Comparison of ENCODE assay signal across 9 cellular contexts in the genomic region with DNA sequence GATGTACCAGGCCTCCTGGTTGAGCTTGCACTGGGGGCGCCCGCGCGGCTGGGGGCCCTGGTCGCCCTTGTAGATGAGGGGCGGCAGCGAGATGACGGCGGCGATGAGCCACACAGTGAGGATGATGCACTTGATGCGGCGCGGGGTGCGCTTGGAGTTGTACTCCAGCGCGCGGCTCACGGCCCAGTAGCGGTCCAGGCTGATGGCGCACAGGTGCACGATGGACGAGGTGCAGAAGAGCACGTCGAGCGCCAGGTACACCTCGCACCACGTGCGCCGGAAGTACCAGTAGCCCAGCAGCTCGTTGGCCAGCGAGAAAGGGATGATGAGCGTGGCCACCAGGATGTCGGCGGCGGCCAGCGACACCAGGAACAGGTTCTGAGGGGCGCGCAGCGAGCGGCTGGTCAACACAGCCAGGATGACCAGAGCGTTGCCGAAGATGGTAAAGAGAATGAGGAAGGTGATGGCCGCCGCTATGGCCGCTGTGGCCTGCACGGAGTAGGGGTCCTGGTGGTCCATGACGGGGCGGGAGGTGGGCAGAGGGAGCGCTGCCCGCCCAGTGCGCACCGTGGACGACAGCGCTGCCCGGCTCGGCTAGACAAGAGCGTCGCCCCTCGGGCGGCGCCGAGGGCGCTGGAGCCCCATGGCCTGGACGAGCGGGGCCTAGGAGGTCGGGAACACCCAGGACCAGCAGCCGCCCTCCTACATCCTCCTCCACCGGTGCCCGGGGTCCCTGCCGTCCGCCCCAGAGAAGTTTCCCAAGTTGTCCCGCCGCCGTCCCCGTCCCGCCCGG. TPM values are rescaled to one million over a fixed set of nuclear protein-coding genes. Genes with fewer than 3 reads are reported as not detected.
A peak's percentile ranks its signal among the peaks of the same experiment; 100 is the strongest.
DNase-seq lines count a peak whose midpoint lies in the region; ATAC-seq and TF ChIP-seq lines count a peak whose summit lies in the region.
"Had no signal": no experiment of that assay in that cellular context is flagged by ENCODE, and none has a peak within 500 bp of the region (broad histone marks: within the 10 kb centered on the region; RNA-seq: fewer than 3 reads in every experiment).

No MANE protein-coding gene starts in this region.

- H2AFZ ChIP-seq in PC-3 (ENCODE audit: low read length): 0 out of 2 replicates have a peak overlapping the region, but pooled peaks have one; percentile 81

- H3K27me3 Mint-ChIP-seq in CD4-positive, alpha-beta memory T cell: peaks cover 18 to 21% of the 10 kb centered on the region in 2 donors
- peaks cover 31% of the 10 kb centered on the region for H3K27me3 Mint-ChIP-seq in osteocyte (ENCODE audit: unreplicated experiment)

- no peaks in the 10 kb centered on the region for H3K9me2 ChIP-seq in PC-3 (replicated peaks; ENCODE audit: low read length)

- TF ChIP-seq CTCF in PC-3 (conservative IDR thresholded peaks at IDR 0.05; ENCODE audit: low read depth, low read length) (no peak), osteocyte (IDR thresholded peaks at IDR 0.05) (no peak)

- peak overlapping the region in 1 of 2 donors; percentile 55 for H3K4me3 ChIP-seq in CD4-positive, alpha-beta memory T cell (ENCODE audit: low read length in 2 of 2)
- H3K4me3 ChIP-seq in PC-3 (ENCODE audit: low read length) (peak overlapping the region; percentile 64; the same call in 1 of the 2 replicates), esophagus (ENCODE audit: low read depth in 1 of 2, low read length in 2 of 2) (peak overlapping the region; percentile 58 to 66)

- POLR2A ChIA-PET in CD4-positive, alpha-beta memory T cell (lab: Charles Lee; ENCODE audit: partially characterized antibody): interaction anchor here (0.8 to 2.2 kb wide), 2 partner anchors 24 to 124 kb away, joined by 3 to 14 read pairs; partner anchors contain the start of gene ANKRD36C
- POLR2A ChIA-PET in PC-3 (lab: Charles Lee; ENCODE audit: unreplicated experiment): no interaction called here

- DNase-seq in CD4-positive, alpha-beta memory T cell: peak in 1 of 5 donors; percentile 37
- DNase-seq in PC-3 (no peak), osteocyte (ENCODE audit: extremely low spot score, unreplicated experiment) (no peak), DMS153 (lab: John Stamatoyannopoulos, UW) (no peak), H4 (ENCODE audit: low spot score) (no peak)

- H3F3A ChIP-seq in PC-3 (ENCODE audit: low read length, unreplicated experiment): no peaks in the 10 kb centered on the region

- H3K4me1 Mint-ChIP-seq in CD4-positive, alpha-beta memory T cell: peaks cover 3 to 32% (median 13%) of the 10 kb centered on the region in 4 donors
- H3K4me1 Mint-ChIP-seq in osteocyte (ENCODE audit: unreplicated experiment): peaks cover 6% of the 10 kb centered on the region

- no peaks in the 10 kb centered on the region for H3K79me2 ChIP-seq in PC-3 (ENCODE audit: low read length)

- peaks cover 6% of the 10 kb centered on the region for H3K4me1 ChIP-seq in CD4-positive, alpha-beta memory T cell (ENCODE audit: insufficient read depth, low read length)
- H3K4me1 ChIP-seq in PC-3 (ENCODE audit: insufficient read depth, low read length): peaks cover 7% of the 10 kb centered on the region
- H3K4me1 ChIP-seq in esophagus (ENCODE audit: control insufficient read depth in 2 of 2, insufficient read depth in 2 of 2, low read length in 1 of 2): peaks cover 3 to 8% of the 10 kb centered on the region in 2 donors

- peak overlapping the region; percentile 58 to 84 (median 76) for H3K4me3 Mint-ChIP-seq in CD4-positive, alpha-beta memory T cell
- peak overlapping the region; percentile 59 for H3K4me3 Mint-ChIP-seq in osteocyte (ENCODE audit: unreplicated experiment)

- ATAC-seq in PC-3 (no peak), GM18502 (IDR thresholded peaks at IDR 0.05; ENCODE audit: poor library complexity, unreplicated experiment) (no peak), GM21423 (IDR thresholded peaks at IDR 0.05; ENCODE audit: unreplicated experiment) (no peak)

- no peak overlapping the region for H3K9ac ChIP-seq in PC-3 (ENCODE audit: low read length)

- H3K27ac ChIP-seq in CD4-positive, alpha-beta memory T cell (ENCODE audit: low read depth, low read length): no peak overlapping the region
- H3K27ac ChIP-seq in PC-3 (ENCODE audit: low read length) (no peak overlapping the region), esophagus (ENCODE audit: low read depth in 2 of 2, low read length in 1 of 2) (no peak overlapping the region)

- WGBS in esophagus, 2 donors: 51 to 52% methylated on average over 68 to 77 of the region's 77 CpGs

- intact Hi-C loops in CD4-positive, alpha-beta memory T cell (cut with micrococcal nuclease): loop anchor here (2.0 to 10.0 kb wide), 2 partner anchors 91 to 123 kb away; no protein-coding TSS in a partner anchor
- intact Hi-C loops in PC-3 (cut with micrococcal nuclease): no loop called here

- peak overlapping the region; percentile 94 for H3K4me2 ChIP-seq in PC-3 (ENCODE audit: low read length)

- no peaks in the 10 kb centered on the region for H4K20me1 ChIP-seq in PC-3 (ENCODE audit: low read length)

- H3K36me3 ChIP-seq in CD4-positive, alpha-beta memory T cell (ENCODE audit: insufficient read depth, low read length): no peaks in the 10 kb centered on the region
- H3K36me3 ChIP-seq in PC-3 (ENCODE audit: low read depth, low read length) (no peaks in the 10 kb centered on the region), esophagus (ENCODE audit: control insufficient read depth in 2 of 2, insufficient read depth in 2 of 2, low read length in 1 of 2) (no peaks in the 10 kb centered on the region)

- CTCF ChIA-PET in CD4-positive, alpha-beta memory T cell (lab: Charles Lee; ENCODE audit: partially characterized antibody): interaction anchor here (0.6 to 3.4 kb wide), 5 partner anchors 15 to 323 kb away, joined by 3 to 36 read pairs (median 6); partner anchors contain the start of gene ANKRD36C
- CTCF ChIA-PET in PC-3 (lab: Charles Lee): interaction anchor here (1.0 to 1.3 kb wide), 2 partner anchors 93 to 123 kb away, joined by 7 read pairs; no protein-coding TSS in a partner anchor

- no peaks in the 10 kb centered on the region for H3K9me3 Mint-ChIP-seq in CD4-positive, alpha-beta memory T cell
- no peaks in the 10 kb centered on the region for H3K9me3 Mint-ChIP-seq in osteocyte (ENCODE audit: unreplicated experiment)

- no peaks in the 10 kb centered on the region for H3K27me3 ChIP-seq in CD4-positive, alpha-beta memory T cell (ENCODE audit: insufficient read depth, low read length)
- H3K27me3 ChIP-seq in PC-3 (ENCODE audit: low read length): peaks cover 7% of the 10 kb centered on the region; the same call in 1 of the 2 replicates
- no peaks in the 10 kb centered on the region for H3K27me3 ChIP-seq in esophagus (ENCODE audit: control insufficient read depth in 1 of 2, insufficient read depth in 2 of 2, low read length in 2 of 2)

- no peaks in the 10 kb centered on the region for H3K36me3 Mint-ChIP-seq in CD4-positive, alpha-beta memory T cell
- no peaks in the 10 kb centered on the region for H3K36me3 Mint-ChIP-seq in osteocyte (ENCODE audit: unreplicated experiment)

- BruUV-seq in PC-3 (replicated peaks; lab: Mats Ljungman, UMichigan): no TSS peak

- H3K27ac Mint-ChIP-seq in CD4-positive, alpha-beta memory T cell: peak overlapping the region in 4 of 7 donors; percentile 67 to 84 (median 82)
- H3K27ac Mint-ChIP-seq in osteocyte (ENCODE audit: unreplicated experiment): no peak overlapping the region

- H3K9me3 ChIP-seq in CD4-positive, alpha-beta memory T cell (ENCODE audit: control insufficient read depth in 1 of 2, low read length in 2 of 2): no peaks in the 10 kb centered on the region
- H3K9me3 ChIP-seq in PC-3 (ENCODE audit: low read length) (no peaks in the 10 kb centered on the region), esophagus (ENCODE audit: control insufficient read depth in 2 of 2, insufficient read depth in 1 of 2, low read depth in 1 of 2, low read length in 1 of 2) (peaks cover 0 to 6% of the 10 kb centered on the region in 2 donors)

RNA-seq across cellular contexts. Expression of gene ADRA2B, which starts 0.5 kb away (rescaled TPM):
- not detected for total RNA-seq in CD4-positive, alpha-beta memory T cell
- not detected for polyA plus RNA-seq in CD4-positive, alpha-beta memory T cell
- total RNA-seq in PC-3 (2014; rRNA removed): 0.12 TPM in 1 of 2 replicates, not detected in the other
- polyA plus RNA-seq in esophagus: under 1 TPM; 0.27 to 0.98 TPM
- total RNA-seq in osteocyte: not detected in 2 replicates
- total RNA-seq in H4 (2014; rRNA removed; shearing (Covaris generic)): 0.10 TPM in 1 of 2 replicates, not detected in the other

RNA-seq across cellular contexts. Expression of gene ASTL, which starts 22.5 kb away (rescaled TPM):
- total RNA-seq in CD4-positive, alpha-beta memory T cell: 1 to 10 TPM in 1 of 2 experiments, not detected in 1; 1.3 TPM
- under 1 TPM in 1 of 2 donors, not detected in 1; 0.48 TPM for polyA plus RNA-seq in CD4-positive, alpha-beta memory T cell
- total RNA-seq in PC-3 (2014; rRNA removed) (not detected in 2 replicates), osteocyte (not detected in 2 replicates)
- under 1 TPM; 0.26 to 0.32 TPM for polyA plus RNA-seq in esophagus
- not detected in 2 replicates for total RNA-seq in H4 (2014; rRNA removed; shearing (Covaris generic))
- polyA plus RNA-seq: small intestine had no signal

RNA-seq across cellular contexts. Expression of gene DUSP2, which starts 29.4 kb away (rescaled TPM):
- total RNA-seq in CD4-positive, alpha-beta memory T cell: 10 to 100 TPM; 33.4 to 34.6 TPM
- 100 to 1,000 TPM in 1 of 2 donors, 10 to 100 TPM in 1; 48.2 to 303 TPM for polyA plus RNA-seq in CD4-positive, alpha-beta memory T cell
- total RNA-seq in PC-3 (2014; rRNA removed) (6.9 and 16.7 TPM in 2 replicates), osteocyte (0.68 and 0.78 TPM in 2 replicates)
- 1 to 10 TPM; 2.8 to 3.2 TPM for polyA plus RNA-seq in esophagus
- total RNA-seq in H4 (2014; rRNA removed; shearing (Covaris generic)): 16.4 and 17.7 TPM in 2 replicates
